ENCODE assay signal across 28 cellular contexts in the genomic region with DNA sequence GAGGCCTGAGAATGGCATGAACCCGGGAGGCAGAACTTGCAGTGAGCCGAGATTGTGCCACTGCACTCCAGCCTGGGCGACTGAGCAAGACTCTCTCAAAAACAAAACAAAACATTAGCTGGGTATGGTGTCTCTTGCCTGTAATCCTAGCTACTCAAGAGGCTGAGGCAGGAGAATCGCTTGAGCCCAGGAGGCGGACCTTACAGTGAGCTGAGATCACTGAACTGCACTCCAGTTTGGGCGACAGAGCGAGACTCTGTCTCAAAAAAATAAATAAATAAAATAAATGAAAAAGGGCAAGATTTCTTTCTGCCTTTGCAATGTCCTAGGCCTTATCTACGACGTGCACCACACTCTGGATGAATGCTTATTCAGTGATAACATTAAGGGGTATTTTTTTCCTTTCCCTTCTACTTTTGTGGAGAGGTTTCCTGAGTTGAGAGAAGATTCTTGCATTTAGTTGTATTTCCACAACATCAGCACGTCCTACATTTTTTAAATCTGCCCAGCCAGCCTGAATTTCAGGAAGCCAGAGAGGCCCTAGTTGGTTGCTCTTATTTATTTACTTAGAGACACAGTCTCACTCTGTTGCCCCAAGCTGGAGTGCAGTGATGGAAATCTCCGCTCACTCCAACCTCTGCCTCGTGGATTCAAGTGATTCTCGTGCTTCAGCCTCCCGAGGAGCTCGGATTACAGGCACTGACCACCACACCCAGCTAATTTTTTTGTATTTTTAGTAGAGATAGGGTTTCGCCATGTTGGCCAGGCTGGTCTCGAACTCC. TPM values are rescaled to one million over a fixed set of nuclear protein-coding genes. Genes with fewer than 3 reads are reported as not detected.
"Had no signal": no experiment of that assay in that cellular context is flagged by ENCODE, and none has a peak within 500 bp of the region (broad histone marks: within the 10 kb centered on the region; RNA-seq: fewer than 3 reads in every experiment).

No MANE protein-coding gene starts in this region.

- H3K9me3 ChIP-seq: left lung, mucosa of descending colon, neutrophil, pancreas, testis, upper lobe of right lung had no signal

- H3K4me1 ChIP-seq: left lung, pancreas, testis, upper lobe of right lung had no signal

- H3K36me3 ChIP-seq: cardiac muscle cell, left lung, neutrophil, pancreas, upper lobe of right lung had no signal

- H3K27me3 Mint-ChIP-seq: activated B cell treated with CpG ODN at 0.5 μM for 24 hours; activated CD4-positive, alpha-beta memory T cell treated with anti-CD3 and anti-CD28 coated beads for 36 hours; stimulated activated memory B cell treated with anti-CD40 and anti-IgM and Interleukin-4, amounts not matched to agents 10 μg/mL and 1 μg/mL and 100 μg/mL, for 72 hours had no signal

- H3K27ac ChIP-seq: cardiac muscle cell, left lung, neutrophil, testis, upper lobe of right lung had no signal

- H3K4me1 Mint-ChIP-seq: activated B cell treated with CpG ODN at 0.5 μM for 24 hours; activated naive CD8-positive, alpha-beta T cell treated with anti-CD3 and anti-CD28 coated beads for 36 hours; activated T-helper 17 cell treated with anti-CD3 and anti-CD28 coated beads, Interleukin-2, amount 50 U/mL, for 72 hours; naive B cell; stimulated activated memory B cell treated with anti-CD40 and anti-IgM and Interleukin-4, amounts not matched to agents 10 μg/mL and 1 μg/mL and 100 μg/mL, for 72 hours had no signal

- H3K36me3 Mint-ChIP-seq: activated CD4-positive, alpha-beta memory T cell treated with anti-CD3 and anti-CD28 coated beads for 36 hours; activated naive CD8-positive, alpha-beta T cell treated with anti-CD3 and anti-CD28 coated beads for 36 hours; stimulated activated memory B cell treated with anti-CD40 and anti-IgM and Interleukin-4, amounts not matched to agents 10 μg/mL and 1 μg/mL and 100 μg/mL, for 72 hours had no signal

- ATAC-seq: activated T-helper 17 cell treated with anti-CD3 and anti-CD28 coated beads, Interleukin-2, amount 50 U/mL, for 72 hours; effector memory CD8-positive, alpha-beta T cell; left lung; mucosa of descending colon; pancreas; sciatic nerve; stimulated activated memory B cell treated with anti-CD40 and anti-IgM and Interleukin-4, amounts not matched to agents 10 μg/mL and 1 μg/mL and 100 μg/mL, for 72 hours; upper lobe of right lung had no signal

- H3K4me3 Mint-ChIP-seq: activated B cell treated with CpG ODN at 0.5 μM for 24 hours; activated CD4-positive, alpha-beta memory T cell treated with anti-CD3 and anti-CD28 coated beads for 36 hours; activated naive CD8-positive, alpha-beta T cell treated with anti-CD3 and anti-CD28 coated beads for 36 hours; activated T-helper 17 cell treated with anti-CD3 and anti-CD28 coated beads, Interleukin-2, amount 50 U/mL, for 72 hours; effector memory CD8-positive, alpha-beta T cell; naive B cell; stimulated activated memory B cell treated with anti-CD40 and anti-IgM and Interleukin-4, amounts not matched to agents 10 μg/mL and 1 μg/mL and 100 μg/mL, for 72 hours had no signal

- H3K4me3 ChIP-seq: cardiac muscle cell, left lung, mucosa of descending colon, pancreas, smooth muscle cell, testis, upper lobe of right lung had no signal

- H3K9me3 Mint-ChIP-seq: activated CD4-positive, alpha-beta memory T cell treated with anti-CD3 and anti-CD28 coated beads for 36 hours; activated naive CD8-positive, alpha-beta T cell treated with anti-CD3 and anti-CD28 coated beads for 36 hours; activated T-helper 17 cell treated with anti-CD3 and anti-CD28 coated beads, Interleukin-2, amount 50 U/mL, for 72 hours had no signal

- H3K27ac Mint-ChIP-seq: activated B cell treated with CpG ODN at 0.5 μM for 24 hours; activated CD4-positive, alpha-beta memory T cell treated with anti-CD3 and anti-CD28 coated beads for 36 hours; activated naive CD8-positive, alpha-beta T cell treated with anti-CD3 and anti-CD28 coated beads for 36 hours; activated T-helper 17 cell treated with anti-CD3 and anti-CD28 coated beads, Interleukin-2, amount 50 U/mL, for 72 hours; effector memory CD8-positive, alpha-beta T cell; stimulated activated memory B cell treated with anti-CD40 and anti-IgM and Interleukin-4, amounts not matched to agents 10 μg/mL and 1 μg/mL and 100 μg/mL, for 72 hours had no signal

- DNase-seq: activated B cell treated with CpG ODN at 0.5 μM for 24 hours; activated CD4-positive, alpha-beta memory T cell treated with anti-CD3 and anti-CD28 coated beads for 36 hours; activated CD4-positive, alpha-beta T cell treated with anti-CD3 and anti-CD28 coated beads for 4 hours; activated naive CD4-positive, alpha-beta T cell; activated naive CD8-positive, alpha-beta T cell treated with anti-CD3 and anti-CD28 coated beads for 36 hours; activated T-cell treated with anti-CD3 and anti-CD28 coated beads for 4 hours; amniotic stem cell; effector memory CD8-positive, alpha-beta T cell; foreskin fibroblast; hippocampal formation; islet precursor cell; left lung; mucosa of descending colon; naive B cell; pancreas; stimulated activated CD4-positive, alpha-beta T cell treated with anti-CD3 and anti-CD28 coated beads, Interleukin-4, amount 100 ng/mL, for 4 hours; T-helper 2 cell; testis; upper lobe of right lung had no signal

RNA-seq across cellular contexts. Expression of a gene that starts 26.1 kb away (rescaled TPM):
- total RNA-seq: activated B cell treated with CpG ODN at 0.5 μM for 24 hours; activated CD4-positive, alpha-beta memory T cell treated with anti-CD3 and anti-CD28 coated beads for 36 hours; activated naive CD8-positive, alpha-beta T cell treated with anti-CD3 and anti-CD28 coated beads for 36 hours; activated T-helper 17 cell treated with anti-CD3 and anti-CD28 coated beads, Interleukin-2, amount 50 U/mL, for 72 hours; cardiac muscle cell; dermis microvascular lymphatic vessel endothelial cell; glomerular endothelial cell; left lung; lung microvascular endothelial cell; mucosa of descending colon; pancreas; sciatic nerve; smooth muscle cell; upper lobe of right lung had no signal
- polyA plus RNA-seq: cardiac muscle cell, pancreas, smooth muscle cell had no signal

RNA-seq across cellular contexts. Expression of a gene that starts 46.5 kb away (rescaled TPM):
- total RNA-seq: activated B cell treated with CpG ODN at 0.5 μM for 24 hours; activated CD4-positive, alpha-beta memory T cell treated with anti-CD3 and anti-CD28 coated beads for 36 hours; activated naive CD8-positive, alpha-beta T cell treated with anti-CD3 and anti-CD28 coated beads for 36 hours; activated T-helper 17 cell treated with anti-CD3 and anti-CD28 coated beads, Interleukin-2, amount 50 U/mL, for 72 hours; cardiac muscle cell; dermis microvascular lymphatic vessel endothelial cell; glomerular endothelial cell; left lung; lung microvascular endothelial cell; mucosa of descending colon; pancreas; sciatic nerve; smooth muscle cell; testis; upper lobe of right lung had no signal
- polyA plus RNA-seq: cardiac muscle cell, pancreas, smooth muscle cell had no signal

RNA-seq across cellular contexts. Expression of a gene that starts 50.5 kb away (rescaled TPM):
- total RNA-seq: activated CD4-positive, alpha-beta memory T cell treated with anti-CD3 and anti-CD28 coated beads for 36 hours; activated naive CD8-positive, alpha-beta T cell treated with anti-CD3 and anti-CD28 coated beads for 36 hours; cardiac muscle cell; dermis microvascular lymphatic vessel endothelial cell; glomerular endothelial cell had no signal
- polyA plus RNA-seq: cardiac muscle cell, smooth muscle cell had no signal

RNA-seq across cellular contexts. Expression of a gene that starts 54.8 kb away (rescaled TPM):
- total RNA-seq: activated B cell treated with CpG ODN at 0.5 μM for 24 hours; activated CD4-positive, alpha-beta memory T cell treated with anti-CD3 and anti-CD28 coated beads for 36 hours; activated naive CD8-positive, alpha-beta T cell treated with anti-CD3 and anti-CD28 coated beads for 36 hours; activated T-helper 17 cell treated with anti-CD3 and anti-CD28 coated beads, Interleukin-2, amount 50 U/mL, for 72 hours; cardiac muscle cell; dermis microvascular lymphatic vessel endothelial cell; glomerular endothelial cell; left lung; lung microvascular endothelial cell; mucosa of descending colon; pancreas; sciatic nerve; smooth muscle cell; testis; upper lobe of right lung had no signal
- polyA plus RNA-seq: cardiac muscle cell, pancreas, smooth muscle cell had no signal
